ENCODE assay signal across 17 cellular contexts in the genomic region with DNA sequence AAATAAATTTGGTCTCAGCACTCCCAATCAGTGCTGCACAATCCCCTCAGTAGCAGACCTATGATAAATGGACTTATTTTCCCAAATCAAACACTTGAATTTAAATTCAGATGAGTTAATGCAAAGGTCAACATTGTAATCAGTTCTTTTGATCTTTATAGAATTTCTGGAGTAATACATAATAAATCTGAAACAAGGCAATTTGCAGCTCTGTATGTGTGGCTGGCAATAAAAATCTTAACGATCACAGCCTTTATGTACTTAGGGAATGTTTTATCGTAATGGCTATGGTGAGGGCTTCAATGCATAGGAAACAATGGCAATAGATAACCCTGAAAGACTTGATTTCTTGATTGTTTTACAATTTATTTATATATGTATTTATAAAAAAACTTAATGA.
"Had no signal": no experiment of that assay in that cellular context is flagged by ENCODE, and none has a peak within 500 bp of the region (broad histone marks: within the 10 kb centered on the region; RNA-seq: fewer than 3 reads in every experiment).

No MANE protein-coding gene starts in this region.

- ATAC-seq: activated CD4-positive, alpha-beta T cell treated with anti-CD3 and anti-CD28 coated beads for 36 hours; esophagus mucosa; gastrocnemius medialis; heart left ventricle; left lung; stimulated activated naive CD8-positive, alpha-beta T cell treated with anti-CD3 and anti-CD28 coated beads, Interleukin-15, Interleukin-2, amounts not matched to agents 100 U/mL and 50 U/mL, for 24 hours had no signal

- DNase-seq: activated CD4-positive, alpha-beta T cell treated with anti-CD3 and anti-CD28 coated beads for 36 hours; activated CD4-positive, alpha-beta T cell treated with anti-CD3 and anti-CD28 coated beads, Interleukin-2, amount 50 U/mL, for 48 hours; activated gamma-delta T cell treated with Interleukin-2 at 50 U/mL for 16 hours; activated T-cell treated with anti-CD3 and anti-CD28 coated beads for 4 hours; effector CD4-positive, alpha-beta T cell; gastrocnemius medialis; heart left ventricle; kidney; left lung; midbrain; nephron progenitor cell; occipital lobe; stimulated activated CD4-positive, alpha-beta T cell treated with anti-CD3 and anti-CD28 coated beads, Interleukin-2, amount 100 ng/mL, for 24 hours; stimulated activated naive CD8-positive, alpha-beta T cell treated with anti-CD3 and anti-CD28 coated beads, Interleukin-15, Interleukin-2, amounts not matched to agents 100 U/mL and 50 U/mL, for 24 hours; substantia nigra; tibial artery had no signal
